Comparison of ENCODE assay signal across 8 cellular contexts in genomic region chr22:41448189-41448808, GRCh38. TPM values are rescaled to one million over a fixed set of nuclear protein-coding genes. Genes with fewer than 3 reads are reported as not detected.
DNase-seq lines count a peak whose midpoint lies in the region; TF ChIP-seq lines count a peak whose summit lies in the region.

No MANE protein-coding gene starts in this region.

- peaks cover 2% of the 10 kb centered on the region; the same call in 1 of the 2 replicates for H3K27me3 Mint-ChIP-seq in H9 (ENCODE audit: low read depth)
- H3K27me3 Mint-ChIP-seq in nephron progenitor cell (ENCODE audit: low read depth, poor library complexity), result peaks cover 2% of the 10 kb centered on the region
- H3K27me3 Mint-ChIP-seq in stimulated activated naive CD8-positive, alpha-beta T cell treated with anti-CD3 and anti-CD28 coated beads, Interleukin-15, Interleukin-2, amounts not matched to agents 100 ng/mL and 50 ng/mL, for 24 hours, result no peaks in the 10 kb centered on the region

- H3K27ac ChIP-seq in H9 (ENCODE audit: insufficient read length, low read depth, low read length) (peak overlapping the region; percentile 12), MM.1S (ENCODE audit: low read length) (peak overlapping the region; percentile 97)

- no peak overlapping the region for H2BK120ac ChIP-seq in H9 (ENCODE audit: low read depth, low read length, poor library complexity, severe bottlenecking)

- H3K4me3 ChIP-seq in MM.1S (ENCODE audit: low read length) (peak overlapping the region; percentile 71), fibroblast of villous mesenchyme (ENCODE audit: low read depth, low read length) (peak overlapping the region; percentile 100)

- H3T11ph ChIP-seq in H9 (ENCODE audit: low read length), result no peak overlapping the region

- H3K4ac ChIP-seq in H9 (ENCODE audit: low read depth, low read length), result no peak overlapping the region; the same call in 1 of the 2 replicates

- no peak overlapping the region for H4K91ac ChIP-seq in H9 (ENCODE audit: insufficient read length, low read depth, low read length)

- no peaks in the 10 kb centered on the region for H3K9me2 ChIP-seq in MM.1S (replicated peaks; ENCODE audit: insufficient read depth, low read length)

- no peak overlapping the region for H3K23ac ChIP-seq in H9 (ENCODE audit: insufficient read length, low read depth, low read length)

- H3K4me1 Mint-ChIP-seq in H9 (peaks cover 8 to 17% of the 10 kb centered on the region in 2 experiments), nephron progenitor cell (peaks cover 20% of the 10 kb centered on the region)
- H3K4me1 Mint-ChIP-seq in stimulated activated naive CD8-positive, alpha-beta T cell treated with anti-CD3 and anti-CD28 coated beads, Interleukin-15, Interleukin-2, amounts not matched to agents 100 ng/mL and 50 ng/mL, for 24 hours (ENCODE audit: low read depth), result peaks cover 19% of the 10 kb centered on the region

- no peak overlapping the region for H2AK5ac ChIP-seq in H9 (ENCODE audit: insufficient read length, low read length)

- H3F3A ChIP-seq in MM.1S (ENCODE audit: insufficient read depth, low read length), result peaks cover 35% of the 10 kb centered on the region

- no peaks in the 10 kb centered on the region for H3K9me3 ChIP-seq in H9 (ENCODE audit: control insufficient read depth, low read depth, low read length)
- H3K9me3 ChIP-seq in MM.1S (replicated peaks; ENCODE audit: insufficient read depth, low read length), result no peaks in the 10 kb centered on the region

- no peaks in the 10 kb centered on the region for H3K79me1 ChIP-seq in H9 (ENCODE audit: insufficient read depth, low read depth, low read length, poor library complexity, severe bottlenecking)

- H3K23me2 ChIP-seq in H9 (ENCODE audit: insufficient read length, low read depth, low read length, poor library complexity, severe bottlenecking), result peaks cover 23% of the 10 kb centered on the region

- H4K5ac ChIP-seq in H9 (ENCODE audit: insufficient read length, low read depth, low read length), result no peak overlapping the region

- no peak overlapping the region for H2AFZ ChIP-seq in H9 (ENCODE audit: low read length)
- peak overlapping the region; percentile 64 for H2AFZ ChIP-seq in MM.1S (ENCODE audit: low read length)

- H2BK15ac ChIP-seq in H9 (ENCODE audit: low read depth, low read length), result no peak overlapping the region

- H3K36me3 Mint-ChIP-seq in H9 (ENCODE audit: insufficient read depth in 1 of 3, low read depth in 3 of 3) (peaks cover 8 to 25% (median 24%) of the 10 kb centered on the region in 3 experiments), nephron progenitor cell (ENCODE audit: low read depth) (peaks cover 9% of the 10 kb centered on the region)
- H3K36me3 Mint-ChIP-seq in stimulated activated naive CD8-positive, alpha-beta T cell treated with anti-CD3 and anti-CD28 coated beads, Interleukin-15, Interleukin-2, amounts not matched to agents 100 ng/mL and 50 ng/mL, for 24 hours (ENCODE audit: low read depth), result peaks cover 19% of the 10 kb centered on the region

- no peak overlapping the region for H2BK12ac ChIP-seq in H9 (ENCODE audit: insufficient read length, low read depth, low read length)

- H3K18ac ChIP-seq in H9 (ENCODE audit: insufficient read length, low read depth, low read length), result peak overlapping the region; percentile 36

- no peak overlapping the region for H2BK20ac ChIP-seq in H9 (ENCODE audit: low read depth, low read length, poor library complexity, severe bottlenecking)

- TF ChIP-seq CTCF in H9 (conservative IDR thresholded peaks at IDR 0.05) (no peak), MM.1S (IDR thresholded peaks at IDR 0.05; ENCODE audit: low read length) (no peak), fibroblast of villous mesenchyme (IDR thresholded peaks at IDR 0.05; ENCODE audit: insufficient read depth, low read depth, low read length) (no peak), nephron progenitor cell (IDR thresholded peaks at IDR 0.05) (no peak)

- H3K9me3 Mint-ChIP-seq in H9 (no peaks in the 10 kb centered on the region), nephron progenitor cell (no peaks in the 10 kb centered on the region)
- no peaks in the 10 kb centered on the region for H3K9me3 Mint-ChIP-seq in stimulated activated naive CD8-positive, alpha-beta T cell treated with anti-CD3 and anti-CD28 coated beads, Interleukin-15, Interleukin-2, amounts not matched to agents 100 ng/mL and 50 ng/mL, for 24 hours

- H3K27me3 ChIP-seq in H9 (ENCODE audit: insufficient read depth, low read length), result no peaks in the 10 kb centered on the region
- no peaks in the 10 kb centered on the region for H3K27me3 ChIP-seq in MM.1S (replicated peaks; ENCODE audit: insufficient read depth, low read length)

- H3K9ac ChIP-seq in H9 (ENCODE audit: extremely low read depth, insufficient read length, low read length) (peak overlapping the region; percentile 68), MM.1S (ENCODE audit: low read length) (peak overlapping the region; percentile 99)

- WGBS in H9 (ENCODE audit: extremely low coverage, insufficient read length, low lambda C conversion rate), result no CpG with 5 or more reads among the region's 28 CpGs

- H4K20me1 ChIP-seq in H9 (ENCODE audit: control insufficient read depth, insufficient read depth, insufficient read length) (no peaks in the 10 kb centered on the region), MM.1S (ENCODE audit: insufficient read depth, low read length) (no peaks in the 10 kb centered on the region)

- peak overlapping the region; percentile 85; the same call in 1 of the 2 replicates for H3K14ac ChIP-seq in H9 (ENCODE audit: insufficient read depth, low read length)

- no peak overlapping the region for H2BK5ac ChIP-seq in H9 (ENCODE audit: insufficient read length, low read length)

- H3K4me2 ChIP-seq in H9 (ENCODE audit: insufficient read depth, insufficient read length, low read length), result peak overlapping the region; percentile 54
- H3K4me2 ChIP-seq in MM.1S (ENCODE audit: low read depth, low read length), result peak overlapping the region; percentile 80

- peak overlapping the region; percentile 96 for H3K4me3 Mint-ChIP-seq in H9
- H3K4me3 Mint-ChIP-seq in nephron progenitor cell, result peak overlapping the region; percentile 98
- peak overlapping the region; percentile 92 for H3K4me3 Mint-ChIP-seq in stimulated activated naive CD8-positive, alpha-beta T cell treated with anti-CD3 and anti-CD28 coated beads, Interleukin-15, Interleukin-2, amounts not matched to agents 100 ng/mL and 50 ng/mL, for 24 hours

- H3K27ac Mint-ChIP-seq in H9, result peak overlapping the region; percentile 99 to 100 (median 99)
- peak overlapping the region; percentile 100 for H3K27ac Mint-ChIP-seq in nephron progenitor cell
- peak overlapping the region; percentile 99 for H3K27ac Mint-ChIP-seq in stimulated activated naive CD8-positive, alpha-beta T cell treated with anti-CD3 and anti-CD28 coated beads, Interleukin-15, Interleukin-2, amounts not matched to agents 100 ng/mL and 50 ng/mL, for 24 hours

- DNase-seq in Daoy (ENCODE audit: low read depth) (peak; percentile 98), H9 (peak; percentile 99), MM.1S (peak; percentile 98), SHP77 treated with DMSO at 0.1 percent for 48 hours (lab: John Stamatoyannopoulos, UW) (peak; percentile 98), activated gamma-delta T cell treated with Interleukin-2 at 50 U/mL for 16 hours (peak; percentile 88), fibroblast of villous mesenchyme (ENCODE audit: low read depth) (peak; percentile 100), nephron progenitor cell (peak; percentile 89)

- no peak overlapping the region for H3K56ac ChIP-seq in H9 (ENCODE audit: insufficient read length, low read depth, low read length)

- H3K36me3 ChIP-seq in MM.1S (replicated peaks; ENCODE audit: insufficient read depth, low read length), result no peaks in the 10 kb centered on the region

- H4K8ac ChIP-seq in H9 (replicated peaks; ENCODE audit: insufficient read length, low read depth, low read length), result no peak overlapping the region

- H3K4me1 ChIP-seq in H9 (ENCODE audit: insufficient read depth, low read length) (no peaks in the 10 kb centered on the region; the same call in 1 of the 2 replicates), MM.1S (ENCODE audit: low read length) (peaks cover 3% of the 10 kb centered on the region; the same call in 1 of the 2 replicates)

- H3K79me2 ChIP-seq in H9 (ENCODE audit: insufficient read depth, low read length) (peaks cover 13% of the 10 kb centered on the region; the same call in 1 of the 2 replicates), MM.1S (ENCODE audit: low read length) (peaks cover 33% of the 10 kb centered on the region)

RNA-seq across cellular contexts. Expression of gene TOB2, which starts 1.7 kb away (rescaled TPM):
- 9.5 and 13.9 TPM in 2 replicates for total RNA-seq in Daoy (2014; rRNA removed; shearing (Covaris generic))
- total RNA-seq in H9 (2021) (75.8 and 78.0 TPM in 2 replicates), fibroblast of villous mesenchyme (23.2 and 35.4 TPM in 2 replicates)

RNA-seq across cellular contexts. Expression of gene PHF5A, which starts 20.2 kb away (rescaled TPM):
- 148 and 239 TPM in 2 replicates for total RNA-seq in Daoy (2014; rRNA removed; shearing (Covaris generic))
- 114 and 128 TPM in 2 replicates for total RNA-seq in H9 (2021)
- total RNA-seq in fibroblast of villous mesenchyme, result 38.0 and 51.0 TPM in 2 replicates

RNA-seq across cellular contexts. Expression of gene ACO2, which starts 20.6 kb away (rescaled TPM):
- total RNA-seq in Daoy (2014; rRNA removed; shearing (Covaris generic)), result 43.5 and 47.6 TPM in 2 replicates
- 64.9 and 66.6 TPM in 2 replicates for total RNA-seq in H9 (2021)
- total RNA-seq in fibroblast of villous mesenchyme, result 50.6 and 69.1 TPM in 2 replicates

Comparison
In these comparisons a context has a peak if more than half of its experiments do, and no peak if none do; other contexts are left out.
1. Peak in every context shown above with its lines: DNase-seq, H3K4me3 ChIP-seq and H3K27ac ChIP-seq.